1 cellular context compared by ENCODE assay signal in the genomic region with DNA sequence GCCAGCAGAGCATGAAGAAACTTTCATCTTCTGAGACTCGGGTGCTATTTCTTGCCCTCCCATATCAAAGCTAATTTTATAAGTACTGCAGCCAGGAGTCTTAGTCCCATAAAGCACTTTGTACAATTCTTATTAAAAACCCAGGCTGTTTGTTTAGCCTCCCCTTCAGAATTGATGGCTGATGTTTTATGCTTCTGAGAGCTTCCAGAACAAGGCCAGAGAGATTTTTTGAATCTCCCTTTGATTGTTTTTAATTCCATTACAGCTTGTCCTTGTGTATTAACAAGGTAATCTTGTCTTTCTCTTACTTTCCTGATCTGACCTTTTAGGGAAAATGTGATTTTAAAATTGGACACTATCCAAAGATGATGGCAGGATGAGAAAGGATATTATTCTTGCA.
TF ChIP-seq lines count a peak whose summit lies in the region.

No MANE protein-coding gene starts in this region.

TF ChIP-seq in SK-N-SH treated with all-trans-retinoic acid at 6 μM for 48 hours, 23 proteins besides CTCF, POLR2A, EP300 and RAD21 (continued from another document):
- no peak for TF ChIP-seq BACH2 (CRISPR knock-in tag; IDR thresholded peaks at IDR 0.05; ENCODE audit: borderline replicate concordance)
- TF ChIP-seq ISL1 (CRISPR knock-in tag; IDR thresholded peaks at IDR 0.05), result peak; percentile 79
- no peak for TF ChIP-seq ZNF8 (CRISPR knock-in tag; IDR thresholded peaks at IDR 0.05)
- no peak for TF ChIP-seq ZFP30 (CRISPR knock-in tag; IDR thresholded peaks at IDR 0.05)
